Comparison of ENCODE assay signal across 14 cellular contexts in genomic region chr7:80699656-80700318, GRCh38.
DNase-seq lines count a peak whose midpoint lies in the region; ATAC-seq lines count a peak whose summit lies in the region.
"Had no signal": no experiment of that assay in that cellular context is flagged by ENCODE, and none has a peak within 500 bp of the region (broad histone marks: within the 10 kb centered on the region; RNA-seq: fewer than 3 reads in every experiment).

No MANE protein-coding gene starts in this region.

- no peak for ATAC-seq in GM18868 (IDR thresholded peaks at IDR 0.05; ENCODE audit: unreplicated experiment)
- ATAC-seq: activated CD4-positive, alpha-beta T cell treated with anti-CD3 and anti-CD28 coated beads for 36 hours; esophagus mucosa had no signal

- peak overlapping the region; percentile 82 for H3K18ac ChIP-seq in trophoblast cell (ENCODE audit: low read length)

- H3K14ac ChIP-seq in trophoblast cell (ENCODE audit: low read length): no peak overlapping the region

- H3K4me1 ChIP-seq in trophoblast cell (ENCODE audit: control insufficient read depth in 1 of 2, insufficient read depth in 2 of 2, low read length in 2 of 2): no peaks in the 10 kb centered on the region

- peak overlapping the region; percentile 68 for H2BK5ac ChIP-seq in trophoblast cell (ENCODE audit: low read depth, low read length, poor library complexity)

- H3K23ac ChIP-seq in trophoblast cell (ENCODE audit: low read length): no peak overlapping the region

- H3K27me3 ChIP-seq in trophoblast cell (ENCODE audit: insufficient read depth, low read length): no peaks in the 10 kb centered on the region
- H3K27me3 ChIP-seq: BLaER1 treated with 17β-estradiol and CSF1 and Interleukin-3, amounts not matched to agents 10 nM and 100 nM; tibial artery had no signal

- H3K27ac ChIP-seq in trophoblast cell (ENCODE audit: low read depth, low read length): no peak overlapping the region

- H3K4ac ChIP-seq in trophoblast cell (ENCODE audit: low read depth, low read length): peak overlapping the region; percentile 69

- H4K12ac ChIP-seq in trophoblast cell (ENCODE audit: low read depth, low read length): no peak overlapping the region

- WGBS in trophoblast cell (ENCODE audit: extremely low coverage, insufficient coverage, insufficient read length): no CpG with 5 or more reads among the region's 4 CpGs

- peaks cover 2% of the 10 kb centered on the region for H3K79me1 ChIP-seq in trophoblast cell (ENCODE audit: low read length)

- H2BK12ac ChIP-seq in trophoblast cell (ENCODE audit: low read length): peak overlapping the region; percentile 96

- peak overlapping the region; percentile 33 for H2BK120ac ChIP-seq in trophoblast cell (ENCODE audit: insufficient read depth, low read length, poor library complexity)

- peak overlapping the region; percentile 91 for H2AK5ac ChIP-seq in trophoblast cell (ENCODE audit: low read length)

- no peak overlapping the region for H3K4me2 ChIP-seq in trophoblast cell (ENCODE audit: low read length)

- no peak overlapping the region for H3K9ac ChIP-seq in trophoblast cell (ENCODE audit: low read length)

- no peaks in the 10 kb centered on the region for H3K79me2 ChIP-seq in trophoblast cell (ENCODE audit: control insufficient read depth, insufficient read depth, low read length, poor library complexity)

- H4K91ac ChIP-seq in trophoblast cell (ENCODE audit: low read depth, low read length): peak overlapping the region; percentile 85

- no peak overlapping the region for H3K4me3 ChIP-seq in trophoblast cell (ENCODE audit: low read depth, low read length)
- H3K4me3 ChIP-seq: BLaER1 treated with 17β-estradiol and CSF1 and Interleukin-3, amounts not matched to agents 10 nM and 100 nM; tibial artery had no signal

- no peaks in the 10 kb centered on the region for H3K36me3 ChIP-seq in trophoblast cell (ENCODE audit: control insufficient read depth in 1 of 2, insufficient read depth in 2 of 2, low read length in 2 of 2)
- H3K36me3 ChIP-seq: BLaER1 treated with 17β-estradiol and CSF1 and Interleukin-3, amounts not matched to agents 10 nM and 100 nM; tibial artery had no signal

- H3K9me3 ChIP-seq in trophoblast cell (ENCODE audit: insufficient read depth, low read depth, low read length): no peaks in the 10 kb centered on the region

- no peak overlapping the region for H2AFZ ChIP-seq in trophoblast cell (ENCODE audit: insufficient read depth, low read length, poor library complexity)

- DNase-seq in Daoy (ENCODE audit: low read depth): peak; percentile 8
- peak; percentile 83 for DNase-seq in NOMO-1 treated with dmso at 0.1 percent for 144 hours (lab: John Stamatoyannopoulos, UW; ENCODE audit: unreplicated experiment)
- peak; percentile 25 for DNase-seq in fibroblast of gingiva (ENCODE audit: low read depth)
- no peak for DNase-seq in trophoblast cell
- no peak for DNase-seq in NCI-H2227 (lab: John Stamatoyannopoulos, UW; ENCODE audit: unreplicated experiment)
- no peak for DNase-seq in amniotic stem cell (lab: John Stamatoyannopoulos, UW)
- DNase-seq in T1000 (lab: John Stamatoyannopoulos, UW): no peak
- DNase-seq: activated CD4-positive, alpha-beta T cell treated with anti-CD3 and anti-CD28 coated beads for 36 hours; cortex of kidney; nucleus accumbens; tibial artery had no signal

- peak overlapping the region; percentile 79 for H4K8ac ChIP-seq in trophoblast cell (ENCODE audit: low read depth, low read length)

Comparison
In these comparisons a context has a peak if more than half of its experiments do, and no peak if none do; other contexts are left out.
1. DNase-seq: peak in Daoy (single experiment), NOMO-1 treated with dmso at 0.1 percent for 144 hours (single experiment) and fibroblast of gingiva (single experiment); none in trophoblast cell (0 of 2), NCI-H2227 (single experiment), amniotic stem cell (single experiment) and T1000 (single experiment).